In genomic region chr1:230568676-230569075, GRCh38 we compare ENCODE assay signal across 21 cellular contexts.
DNase-seq lines count a peak whose midpoint lies in the region; ATAC-seq, FAIRE-seq and TF ChIP-seq lines count a peak whose summit lies in the region.
"Had no signal": no experiment of that assay in that cellular context is flagged by ENCODE, and none has a peak within 500 bp of the region (broad histone marks: within the 10 kb centered on the region; RNA-seq: fewer than 3 reads in every experiment).

No MANE protein-coding gene starts in this region.

- TF ChIP-seq CTCF in PC-3 (conservative IDR thresholded peaks at IDR 0.05; ENCODE audit: low read depth, low read length) (no peak), astrocyte (IDR thresholded peaks at IDR 0.05; ENCODE audit: insufficient read depth, low read depth, low read length) (no peak), smooth muscle cell (IDR thresholded peaks at IDR 0.05; ENCODE audit: borderline replicate concordance, insufficient read depth, poor library complexity, severe bottlenecking) (no peak)

- no peak overlapping the region for H3K27ac ChIP-seq in PC-3 (ENCODE audit: low read length)
- no peak overlapping the region for H3K27ac ChIP-seq in astrocyte (ENCODE audit: low read depth, low read length)
- peak overlapping the region; percentile 31 for H3K27ac ChIP-seq in smooth muscle cell (ENCODE audit: low read depth)
- H3K27ac ChIP-seq: BLaER1 had no signal

- H3K9ac ChIP-seq in PC-3 (ENCODE audit: low read length) (no peak overlapping the region), astrocyte (ENCODE audit: low read length) (no peak overlapping the region), smooth muscle cell (ENCODE audit: low read depth) (no peak overlapping the region)
- H3K9ac ChIP-seq: BLaER1 had no signal

- H3K4me1 ChIP-seq in PC-3 (ENCODE audit: insufficient read depth, low read length), result peaks cover 7% of the 10 kb centered on the region; the same call in 1 of the 2 replicates
- H3K4me1 ChIP-seq in astrocyte (ENCODE audit: insufficient read depth, low read length), result no peaks in the 10 kb centered on the region
- peaks cover 3% of the 10 kb centered on the region for H3K4me1 ChIP-seq in smooth muscle cell (ENCODE audit: low read depth)
- H3K4me1 ChIP-seq: BLaER1 had no signal

- no peaks in the 10 kb centered on the region for H4K20me1 ChIP-seq in PC-3 (ENCODE audit: low read length)
- H4K20me1 ChIP-seq in astrocyte (ENCODE audit: insufficient read depth, low read length), result no peaks in the 10 kb centered on the region
- no peaks in the 10 kb centered on the region for H4K20me1 ChIP-seq in smooth muscle cell (ENCODE audit: low read depth)
- H4K20me1 ChIP-seq: BLaER1 had no signal

- H2AFZ ChIP-seq in PC-3 (ENCODE audit: low read length) (no peak overlapping the region), astrocyte (ENCODE audit: low read depth, low read length) (no peak overlapping the region), smooth muscle cell (ENCODE audit: low read depth) (no peak overlapping the region)

- H3K4me2 ChIP-seq in PC-3 (ENCODE audit: low read length) (peak overlapping the region; percentile 30; the same call in 1 of the 2 replicates), astrocyte (ENCODE audit: low read length) (no peak overlapping the region), smooth muscle cell (no peak overlapping the region)
- H3K4me2 ChIP-seq: BLaER1, GM23338 had no signal

- H3K27me3 ChIP-seq in PC-3 (ENCODE audit: low read length), result peaks cover 52% of the 10 kb centered on the region
- H3K27me3 ChIP-seq in astrocyte (ENCODE audit: insufficient read depth, low read length), result peaks cover 12% of the 10 kb centered on the region
- H3K27me3 ChIP-seq in smooth muscle cell (ENCODE audit: low read depth), result peaks cover 25% of the 10 kb centered on the region
- H3K27me3 ChIP-seq: BLaER1 had no signal

- WGBS in smooth muscle cell (ENCODE audit: low lambda C conversion rate), result 74% methylated on average over 4 of the region's 4 CpGs

- intact Hi-C loops in PC-3 (cut with micrococcal nuclease), result no loop called here

- H3K9me3 Mint-ChIP-seq in astrocyte (ENCODE audit: unreplicated experiment), result peaks cover 5% of the 10 kb centered on the region
- H3K9me3 Mint-ChIP-seq: CD4-positive, alpha-beta memory T cell; GM23338; IgD-negative memory B cell had no signal

- POLR2A ChIA-PET in PC-3 (lab: Charles Lee; ENCODE audit: unreplicated experiment), result no interaction called here

- DNase-seq in PC-3 (peak; percentile 48), astrocyte (ENCODE audit: low read depth) (no peak), smooth muscle cell (lab: John Stamatoyannopoulos, UW; ENCODE audit: unreplicated experiment) (no peak), cerebellum (ENCODE audit: low spot score) (no peak)
- no peak for DNase-seq in stimulated activated naive CD4-positive, alpha-beta T cell (lab: John Stamatoyannopoulos, UW)
- DNase-seq: CD4-positive, alpha-beta memory T cell; HCEC 1CT; MV-4-11; NCI-H1105 treated with DMSO at 0.1 percent for 48 hours; NCI-H2029 treated with DMSO at 0.1 percent for 48 hours; NCI-H2171 treated with DMSO at 0.1 percent for 48 hours; NCI-H446; NCI-H526 treated with DMSO at 0.1 percent for 48 hours had no signal

- H3K4me1 Mint-ChIP-seq in astrocyte (ENCODE audit: low read depth, unreplicated experiment), result peaks cover 39% of the 10 kb centered on the region
- H3K4me1 Mint-ChIP-seq: CD4-positive, alpha-beta memory T cell had no signal

- CTCF ChIA-PET in PC-3 (lab: Charles Lee), result interaction anchor here (0.6 kb wide), 1 partner anchor 338 kb away, joined by 3 read pairs; no protein-coding TSS in a partner anchor

- no peak overlapping the region for H3K4me3 Mint-ChIP-seq in astrocyte (ENCODE audit: unreplicated experiment)
- H3K4me3 Mint-ChIP-seq: CD4-positive, alpha-beta memory T cell; GM23338 had no signal

- H3F3A ChIP-seq in PC-3 (ENCODE audit: low read length, unreplicated experiment), result no peaks in the 10 kb centered on the region
- H3F3A ChIP-seq in smooth muscle cell (ENCODE audit: low read depth), result no peaks in the 10 kb centered on the region

- H3K36me3 ChIP-seq in PC-3 (ENCODE audit: low read depth, low read length) (no peaks in the 10 kb centered on the region), astrocyte (ENCODE audit: insufficient read depth, low read length) (no peaks in the 10 kb centered on the region), smooth muscle cell (ENCODE audit: low read depth) (no peaks in the 10 kb centered on the region)
- H3K36me3 ChIP-seq: BLaER1 had no signal

- H3K9me2 ChIP-seq in PC-3 (replicated peaks; ENCODE audit: low read length), result no peaks in the 10 kb centered on the region

- peaks cover 2% of the 10 kb centered on the region for H3K36me3 Mint-ChIP-seq in astrocyte (ENCODE audit: low read depth, unreplicated experiment)
- H3K36me3 Mint-ChIP-seq: CD4-positive, alpha-beta memory T cell had no signal

- no peaks in the 10 kb centered on the region for H3K9me3 ChIP-seq in PC-3 (ENCODE audit: low read length)
- no peaks in the 10 kb centered on the region for H3K9me3 ChIP-seq in astrocyte (ENCODE audit: insufficient read depth, low read depth, low read length)
- no peaks in the 10 kb centered on the region for H3K9me3 ChIP-seq in smooth muscle cell (replicated peaks; ENCODE audit: low read depth)
- H3K9me3 ChIP-seq: BLaER1, Caco-2 had no signal

- peak overlapping the region; percentile 71 for H3K27ac Mint-ChIP-seq in astrocyte (ENCODE audit: unreplicated experiment)
- H3K27ac Mint-ChIP-seq: CD4-positive, alpha-beta memory T cell; IgD-negative memory B cell had no signal

- H3K27me3 Mint-ChIP-seq in astrocyte (ENCODE audit: low read depth, unreplicated experiment), result peaks cover 14% of the 10 kb centered on the region
- H3K27me3 Mint-ChIP-seq: IgD-negative memory B cell had no signal

- H3K79me2 ChIP-seq in PC-3 (ENCODE audit: low read length) (no peaks in the 10 kb centered on the region), astrocyte (ENCODE audit: insufficient read depth, low read length) (no peaks in the 10 kb centered on the region), smooth muscle cell (ENCODE audit: low read depth) (no peaks in the 10 kb centered on the region)

- peak; percentile 41 for ATAC-seq in PC-3
- peak; percentile 68 for ATAC-seq in esophagus mucosa
- no peak for ATAC-seq in HG02840 (IDR thresholded peaks at IDR 0.05; ENCODE audit: low FRiP score, unreplicated experiment)
- ATAC-seq: SK-N-SH treated with all-trans-retinoic acid at 6 μM for 48 hours had no signal

- H3K4me3 ChIP-seq in PC-3 (ENCODE audit: low read length), result no peak overlapping the region
- H3K4me3 ChIP-seq in astrocyte (ENCODE audit: insufficient read depth, low read depth, low read length), result no peak overlapping the region
- H3K4me3 ChIP-seq in smooth muscle cell, result no peak overlapping the region
- H3K4me3 ChIP-seq: BLaER1, GM23338 had no signal

- no TSS peak for BruUV-seq in PC-3 (replicated peaks; lab: Mats Ljungman, UMichigan)

- no peak for FAIRE-seq in astrocyte (lab: Jason Lieb, UNC)
- FAIRE-seq: GM12892 had no signal
